Comparison of ENCODE assay signal across 8 cellular contexts in genomic region chr1:212034516-212035122, GRCh38. TPM values are rescaled to one million over a fixed set of nuclear protein-coding genes. Genes with fewer than 3 reads are reported as not detected.
DNase-seq lines count a peak whose midpoint lies in the region; ATAC-seq and TF ChIP-seq lines count a peak whose summit lies in the region.

No MANE protein-coding gene starts in this region.

- TF ChIP-seq POLR2A in gastroesophageal sphincter (IDR thresholded peaks at IDR 0.05): no peak

- TF ChIP-seq EP300 in gastroesophageal sphincter (IDR thresholded peaks at IDR 0.05): no peak

- DNase-seq in GM06990 (ENCODE audit: extremely low read depth, insufficient read length) (no peak), retinal pigment epithelial cell (ENCODE audit: low read depth) (no peak), T1000 (lab: John Stamatoyannopoulos, UW) (no peak), COLO829 (ENCODE audit: low spot score) (no peak)
- no peak for DNase-seq in stimulated activated CD4-positive, alpha-beta T cell treated with anti-CD3 and anti-CD28 coated beads, Interleukin-2, amount 100 ng/mL, for 24 hours

- no peaks in the 10 kb centered on the region for H3K9me3 ChIP-seq in HEK293 (ENCODE audit: control insufficient read depth, insufficient read depth, low read depth, low read length)
- no peaks in the 10 kb centered on the region for H3K9me3 ChIP-seq in gastroesophageal sphincter

- peak overlapping the region; percentile 98 for H3K4me3 ChIP-seq in GM06990 (replicated peaks; ENCODE audit: low read depth, low read length)
- H3K4me3 ChIP-seq in HEK293 (ENCODE audit: low read depth, low read length): peak overlapping the region; percentile 91
- peak overlapping the region; percentile 60 to 63 for H3K4me3 ChIP-seq in gastroesophageal sphincter
- peak overlapping the region; percentile 65 for H3K4me3 ChIP-seq in retinal pigment epithelial cell (ENCODE audit: low read length)

- H3K27me3 ChIP-seq in GM06990 (replicated peaks; ENCODE audit: control insufficient read depth, insufficient read depth, low read length): no peaks in the 10 kb centered on the region
- no peaks in the 10 kb centered on the region for H3K27me3 ChIP-seq in gastroesophageal sphincter

- no peaks in the 10 kb centered on the region for H3K36me3 ChIP-seq in GM06990 (ENCODE audit: control insufficient read depth, insufficient read depth, low read length)
- peaks cover 3 to 28% of the 10 kb centered on the region in 2 experiments; a peak in 1 of 3 replicates for H3K36me3 ChIP-seq in HEK293 (ENCODE audit: control insufficient read depth in 2 of 2, insufficient read depth in 1 of 2, low read length in 2 of 2)
- no peaks in the 10 kb centered on the region for H3K36me3 ChIP-seq in gastroesophageal sphincter

- CTCF ChIA-PET in HEK293 (lab: Yijun Ruan, JAX): interaction anchor here (0.6 to 5.0 kb wide), 50 partner anchors 8 to 702 kb away, joined by 3 to 57 read pairs (median 4); partner anchors contain the start of gene NEK2

- TF ChIP-seq CTCF in GM06990 (IDR thresholded peaks at IDR 0.05; ENCODE audit: insufficient read depth, low read length, poor library complexity, severe bottlenecking) (no peak), HEK293 (tag by site-specific recombination; IDR thresholded peaks at IDR 0.05) (no peak), gastroesophageal sphincter (IDR thresholded peaks at IDR 0.05) (no peak), retinal pigment epithelial cell (conservative IDR thresholded peaks at IDR 0.05; ENCODE audit: low read depth, low read length) (no peak)

- ATAC-seq in SK-N-SH treated with all-trans-retinoic acid at 6 μM for 48 hours: peak; percentile 41
- peak; percentile 13 for ATAC-seq in gastroesophageal sphincter

- POLR2A ChIA-PET in HEK293 (lab: Yijun Ruan, JAX): interaction anchor here (1.0 to 2.4 kb wide), 7 partner anchors 12 to 421 kb away, joined by 3 to 12 read pairs (median 3); partner anchors contain the start of gene NEK2

- peaks cover 3% of the 10 kb centered on the region; the same call in 1 of the 2 replicates for H3K4me1 ChIP-seq in HEK293 (ENCODE audit: control insufficient read depth, insufficient read depth, low read length)
- peaks cover 3 to 38% (median 12%) of the 10 kb centered on the region in 3 donors for H3K4me1 ChIP-seq in gastroesophageal sphincter

- WGBS in gastroesophageal sphincter (ENCODE audit: low coverage in 1 of 2), 2 donors: 1 to 3% methylated on average over 8 to 11 of the region's 13 CpGs

- H3K27ac ChIP-seq in HEK293 (ENCODE audit: extremely low read depth, low read depth, low read length) (peak overlapping the region; percentile 68), gastroesophageal sphincter (peak overlapping the region; percentile 14 to 90 (median 84))

TF ChIP-seq in HEK293, 187 proteins besides CTCF, POLR2A, EP300 and RAD21:
- TF ChIP-seq ZNF292 (tag by site-specific recombination; IDR thresholded peaks at IDR 0.05; ENCODE audit: borderline replicate concordance, low read depth) (no peak), ZNF664 (tag by site-specific recombination; IDR thresholded peaks at IDR 0.05) (peak; percentile 59; the same call in 1 of the 2 replicates), ZNF600 (tag by site-specific recombination; IDR thresholded peaks at IDR 0.05) (0 out of 2 replicates have a peak, but pooled peaks have one; percentile 13), PRDM1 (tag by site-specific recombination; IDR thresholded peaks at IDR 0.05) (peak; percentile 51; the same call in 1 of the 2 replicates), ZNF623 (tag by site-specific recombination; IDR thresholded peaks at IDR 0.05) (peak; percentile 5; the same call in 1 of the 2 replicates), KLF7 (tag by site-specific recombination; IDR thresholded peaks at IDR 0.05; ENCODE audit: borderline replicate concordance) (0 out of 2 replicates have a peak, but pooled peaks have one; percentile 14), ZNF645 (tag by site-specific recombination; IDR thresholded peaks at IDR 0.05) (no peak), ZXDB (tag by site-specific recombination; IDR thresholded peaks at IDR 0.05) (no peak), ZNF777 (tag by site-specific recombination; IDR thresholded peaks at IDR 0.05; ENCODE audit: borderline replicate concordance) (no peak), ATF2 (tag by site-specific recombination; IDR thresholded peaks at IDR 0.05; ENCODE audit: low read depth) (no peak), ZNF747 (tag by site-specific recombination; IDR thresholded peaks at IDR 0.05) (no peak)
TF ChIP-seq in HEK293: peak in this region for 5.

TF ChIP-seq in SK-N-SH treated with all-trans-retinoic acid at 6 μM for 48 hours, 23 proteins besides CTCF, POLR2A, EP300 and RAD21:
- TF ChIP-seq SNAI2 (CRISPR knock-in tag; IDR thresholded peaks at IDR 0.05) (no peak), ARNTL (CRISPR knock-in tag; IDR thresholded peaks at IDR 0.05; ENCODE audit: borderline replicate concordance, low read depth) (no peak), BACH2 (CRISPR knock-in tag; IDR thresholded peaks at IDR 0.05; ENCODE audit: borderline replicate concordance) (no peak), ESRRG (CRISPR knock-in tag; IDR thresholded peaks at IDR 0.05) (no peak), ZFP30 (CRISPR knock-in tag; IDR thresholded peaks at IDR 0.05) (no peak), ZNF565 (CRISPR knock-in tag; conservative IDR thresholded peaks at IDR 0.05; ENCODE audit: low read depth) (no peak), CSDC2 (CRISPR knock-in tag; IDR thresholded peaks at IDR 0.05) (no peak), GLIS3 (CRISPR knock-in tag; IDR thresholded peaks at IDR 0.05) (no peak), ZNF70 (CRISPR knock-in tag; IDR thresholded peaks at IDR 0.05) (no peak), OSR1 (CRISPR knock-in tag; IDR thresholded peaks at IDR 0.05) (no peak), TOX (CRISPR knock-in tag; IDR thresholded peaks at IDR 0.05; ENCODE audit: borderline replicate concordance) (no peak), ZFP3 (CRISPR knock-in tag; IDR thresholded peaks at IDR 0.05) (no peak), CREB5 (CRISPR knock-in tag; IDR thresholded peaks at IDR 0.05; ENCODE audit: low read depth) (no peak), PATZ1 (CRISPR knock-in tag; IDR thresholded peaks at IDR 0.05; ENCODE audit: borderline replicate concordance) (no peak), ZC3H10 (CRISPR knock-in tag; IDR thresholded peaks at IDR 0.05) (no peak), POU6F1 (CRISPR knock-in tag; IDR thresholded peaks at IDR 0.05; ENCODE audit: borderline replicate concordance, low read depth) (no peak)

RNA-seq across cellular contexts. Expression of gene INTS7, which starts 0.7 kb away (rescaled TPM):
- total RNA-seq in gastroesophageal sphincter: 10 to 100 TPM in 1 of 4 donors, 1 to 10 TPM in 3; 6.1 to 14.2 (median 8.2) TPM

RNA-seq across cellular contexts. Expression of gene DTL, which starts 0.9 kb away (rescaled TPM):
- total RNA-seq in gastroesophageal sphincter: 1 to 10 TPM in 1 of 4 donors, under 1 TPM in 2, not detected in 1; 0.08 to 1.6 (median 0.54) TPM
